In the genomic region with DNA sequence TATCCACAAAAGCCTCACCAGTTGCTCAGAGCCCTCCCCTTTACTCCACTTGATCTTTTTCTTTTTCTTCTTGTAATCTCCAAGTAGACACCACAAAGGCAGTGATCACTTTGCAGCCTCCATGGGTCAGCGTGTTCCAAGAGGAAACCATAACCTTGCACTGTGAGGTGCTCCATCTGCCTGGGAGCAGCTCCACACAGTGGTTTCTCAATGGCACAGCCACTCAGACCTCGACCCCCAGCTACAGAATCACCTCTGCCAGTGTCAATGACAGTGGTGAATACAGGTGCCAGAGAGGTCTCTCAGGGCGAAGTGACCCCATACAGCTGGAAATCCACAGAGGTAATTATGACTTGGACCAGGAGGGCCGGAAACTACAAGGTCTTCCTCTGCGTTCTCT, we compare ENCODE assay signal across 6 cellular contexts.
DNase-seq lines count a peak whose midpoint lies in the region; ATAC-seq, FAIRE-seq and TF ChIP-seq lines count a peak whose summit lies in the region.
"Not testable (repeated sequence)": the region's sequence is repeated elsewhere in the genome, so short reads cannot be mapped to it uniquely, and the experiment has no call there.

No MANE protein-coding gene starts in this region.

- not testable (repeated sequence) for TF ChIP-seq RAD21 in HCT116 (IDR thresholded peaks at IDR 0.05; ENCODE audit: low read depth); HepG2 (CRISPR knock-in tag; IDR thresholded peaks at IDR 0.05)

- H2AFZ ChIP-seq in HCT116 (ENCODE audit: low read depth, low read length, poor library complexity, severe bottlenecking); HepG2 (ENCODE audit: low read length): not testable (repeated sequence)

- not testable (repeated sequence) for TF ChIP-seq EP300 in HepG2 (IDR thresholded peaks at IDR 0.05; ENCODE audit: low read depth in 2 of 2, low read length in 2 of 2); HepG2 (CRISPR knock-in tag; IDR thresholded peaks at IDR 0.05; ENCODE audit: borderline replicate concordance)

- H3K4me1 ChIP-seq in HCT116 (ENCODE audit: control insufficient read depth in 1 of 2, insufficient read depth in 2 of 2, low read length in 2 of 2); HepG2 (ENCODE audit: insufficient read depth, low read length): not testable (repeated sequence)
- H3K4me1 ChIP-seq in neutrophil (ENCODE audit: control insufficient read depth in 1 of 2, insufficient read depth in 1 of 2, low read depth in 1 of 2, low read length in 1 of 2): peaks cover 18 to 27% of the 10 kb centered on the region in 2 experiments

- H3K36me3 Mint-ChIP-seq in CD14-positive monocyte: not testable (repeated sequence)

- H3K27me3 Mint-ChIP-seq in CD14-positive monocyte (ENCODE audit: low read depth in 3 of 3): not testable (repeated sequence)

- TF ChIP-seq POLR2A in HCT116 (IDR thresholded peaks at IDR 0.05; ENCODE audit: borderline replicate concordance, extremely low read depth, insufficient read depth, insufficient read length); NB4 (IDR thresholded peaks at IDR 0.05; ENCODE audit: extremely low read depth, insufficient read length); HepG2 (IDR thresholded peaks at IDR 0.05; ENCODE audit: insufficient read depth in 1 of 2, low read depth in 2 of 2, low read length in 2 of 2): not testable (repeated sequence)

- TF ChIP-seq CTCF in CD14-positive monocyte (IDR thresholded peaks at IDR 0.05); HCT116 (IDR thresholded peaks at IDR 0.05 in 2 of 3, conservative IDR thresholded peaks at IDR 0.05 in 1 of 3; ENCODE audit: borderline replicate concordance in 1 of 3, insufficient read depth in 1 of 3, low read depth in 2 of 3, low read length in 2 of 3); NB4 (IDR thresholded peaks at IDR 0.05; ENCODE audit: low read depth, low read length); HepG2 (CRISPR knock-in tag; IDR thresholded peaks at IDR 0.05); neutrophil (IDR thresholded peaks at IDR 0.05): not testable (repeated sequence)

- peaks cover 16% of the 10 kb centered on the region for H3K4me1 Mint-ChIP-seq in CD14-positive monocyte

- CTCF ChIA-PET in HCT116 (lab: Charles Lee); HepG2 (lab: Yijun Ruan, JAX; ENCODE audit: low intra/inter-chr PET ratio, low total read pairs): not testable (repeated sequence)

- in situ Hi-C loops in HepG2 (cut with HindIII; ENCODE audit: extremely low pct_ligation_motif_present, low pct_unique_long_range_greater_than_20kb): not testable (repeated sequence)

- H3K9ac ChIP-seq in HCT116 (ENCODE audit: low read length); HepG2 (ENCODE audit: insufficient read depth, low read depth, low read length): not testable (repeated sequence)

- H4K20me1 ChIP-seq in HCT116 (ENCODE audit: insufficient read depth); HepG2 (ENCODE audit: insufficient read depth, low read length): not testable (repeated sequence)

- H3K36me3 ChIP-seq in HCT116 (ENCODE audit: control insufficient read depth in 1 of 2, insufficient read depth in 2 of 2, low read length in 2 of 2); HepG2 (replicated peaks in 1 of 2; ENCODE audit: control insufficient read depth in 1 of 2, insufficient read depth in 2 of 2, low read length in 2 of 2); neutrophil: not testable (repeated sequence)

- not testable (repeated sequence) for H3K27ac ChIP-seq in HCT116 (ENCODE audit: low read depth, low read length); HepG2 (ENCODE audit: extremely low read length, insufficient read depth, low read length); neutrophil

- not testable (repeated sequence) for H3K27me3 ChIP-seq in HCT116 (ENCODE audit: insufficient read depth, low read length); HepG2 (ENCODE audit: control insufficient read depth in 1 of 2, insufficient read depth in 2 of 2, low read length in 2 of 2); neutrophil

- not testable (repeated sequence) for FAIRE-seq in HepG2 (lab: Jason Lieb, UNC)

- peak overlapping the region in 5 of 7 donors; percentile 19 to 81 (median 68) for H3K27ac Mint-ChIP-seq in CD14-positive monocyte

- not testable (repeated sequence) for H3K4me3 ChIP-seq in HCT116 (replicated peaks in 1 of 2; ENCODE audit: low read depth in 1 of 2, low read length in 2 of 2); HepG2 (replicated peaks in 1 of 3; ENCODE audit: insufficient read depth in 1 of 3, low read depth in 2 of 3, low read length in 3 of 3)
- peak overlapping the region; percentile 7 for H3K4me3 ChIP-seq in NB4 (ENCODE audit: low read depth, low read length)
- H3K4me3 ChIP-seq in neutrophil (ENCODE audit: low read depth in 1 of 2, low read length in 1 of 2): peak overlapping the region; percentile 21 to 38

- not testable (repeated sequence) for H3K4me2 ChIP-seq in HCT116 (ENCODE audit: low read length); HepG2 (ENCODE audit: low read depth, low read length)

- RAD21 ChIA-PET in HCT116 (lab: Charles Lee; ENCODE audit: low non-redundant PET in 1 of 2, low total read pairs in 2 of 2, uncharacterized antibody in 2 of 2, unreplicated experiment in 2 of 2): not testable (repeated sequence)

- BruUV-seq in HCT116 (replicated peaks; lab: Mats Ljungman, UMichigan); HepG2 (replicated peaks; lab: Mats Ljungman, UMichigan): not testable (repeated sequence)

- WGBS in HepG2 (ENCODE audit: low lambda C conversion rate): 25% methylated on average over 2 of the region's 5 CpGs

- not testable (repeated sequence) for H3K9me2 ChIP-seq in HCT116 (ENCODE audit: insufficient read depth)

- DNase-seq in CD14-positive monocyte (ENCODE audit: low spot score); HCT116 (ENCODE audit: low read depth, low spot score); NB4 (ENCODE audit: low read depth); HepG2 (ENCODE audit: low spot score): not testable (repeated sequence)

- H3K79me2 ChIP-seq in HCT116 (ENCODE audit: insufficient read depth, low read length); HepG2 (ENCODE audit: insufficient read depth, low read length): not testable (repeated sequence)

- not testable (repeated sequence) for H3K9me3 Mint-ChIP-seq in CD14-positive monocyte

- not testable (repeated sequence) for H3K9me3 ChIP-seq in HCT116 (ENCODE audit: control insufficient read depth in 1 of 2, insufficient read depth in 1 of 2, low read depth in 1 of 2, low read length in 2 of 2); HepG2 (ENCODE audit: low read length); neutrophil

- POLR2A ChIA-PET in HCT116 (lab: Charles Lee); HepG2 (lab: Yijun Ruan, JAX): not testable (repeated sequence)

- peak overlapping the region; percentile 41 to 51 for H3K4me3 Mint-ChIP-seq in CD14-positive monocyte

- ATAC-seq in HCT116: peak; percentile 63
- 0 out of 3 replicates have a peak, but pooled peaks have one; percentile 37 for ATAC-seq in SK-N-SH treated with all-trans-retinoic acid at 6 μM for 48 hours
- ATAC-seq in HepG2: peak; percentile 66

- intact Hi-C loops in CD14-positive monocyte (cut with micrococcal nuclease); HCT116 (cut with micrococcal nuclease); HepG2 (cut with micrococcal nuclease; ENCODE audit: unreplicated experiment): not testable (repeated sequence)
